Comparison of ENCODE assay signal across 21 cellular contexts in the genomic region with DNA sequence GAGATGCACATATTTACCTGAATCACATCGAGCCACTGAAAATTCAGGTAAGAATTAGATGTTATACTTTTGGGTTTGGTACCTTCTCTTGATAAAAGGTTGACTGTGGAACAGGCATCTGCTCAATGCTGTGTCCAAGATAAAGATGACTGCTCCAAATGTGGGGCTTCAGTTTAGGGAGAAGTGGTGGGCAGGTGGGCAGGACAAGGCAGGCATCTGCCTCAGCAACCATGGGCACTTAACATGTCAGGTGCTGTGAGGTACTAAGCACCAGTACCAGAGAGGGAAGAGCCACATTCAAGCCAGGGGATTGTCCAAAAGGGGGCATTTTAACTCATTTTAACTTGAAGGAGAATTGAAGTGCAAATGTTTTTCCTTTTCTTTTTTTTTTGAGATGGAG. TPM values are rescaled to one million over a fixed set of nuclear protein-coding genes. Genes with fewer than 3 reads are reported as not detected.
DNase-seq lines count a peak whose midpoint lies in the region; ATAC-seq, FAIRE-seq and TF ChIP-seq lines count a peak whose summit lies in the region.
"Had no signal": no experiment of that assay in that cellular context is flagged by ENCODE, and none has a peak within 500 bp of the region (broad histone marks: within the 10 kb centered on the region; RNA-seq: fewer than 3 reads in every experiment).

No MANE protein-coding gene starts in this region.

- POLR2A ChIA-PET in activated CD4-positive, alpha-beta T cell treated with anti-CD3 and anti-CD28 coated beads, Interleukin-2, amount 10 ng/mL, durations not matched to agents 7 days and 5 days (lab: Charles Lee), result no interaction called here
- POLR2A ChIA-PET in activated CD4-positive, alpha-beta T cell treated with anti-CD3 and anti-CD28 coated beads for 36 hours (lab: Charles Lee), result interaction anchor here (0.6 to 0.9 kb wide), 2 partner anchors 13 to 291 kb away, joined by 3 to 17 read pairs; no protein-coding TSS in a partner anchor
- POLR2A ChIA-PET in HepG2 (lab: Yijun Ruan, JAX), result interaction anchor here (1.0 kb wide), 2 partner anchors 13 kb away, joined by 3 to 4 read pairs; no protein-coding TSS in a partner anchor

- H3K4me1 ChIP-seq in HepG2 (ENCODE audit: insufficient read depth, low read length), result peaks cover 12% of the 10 kb centered on the region; the same call in 1 of the 2 replicates
- H3K4me1 ChIP-seq in right lobe of liver, result no peaks in the 10 kb centered on the region
- no peaks in the 10 kb centered on the region for H3K4me1 ChIP-seq in neural progenitor cell

- 89% methylated on average over 1 of the region's 1 CpG for WGBS in HepG2 (ENCODE audit: low lambda C conversion rate)
- WGBS in right lobe of liver (ENCODE audit: insufficient coverage, low coverage, low lambda C conversion rate, missing lambda C conversion rate), result 100% methylated on average over 1 of the region's 1 CpG

- FAIRE-seq in HepG2 (lab: Jason Lieb, UNC), result no peak
- FAIRE-seq: GM12892, GM18507, H54 had no signal

- no peaks in the 10 kb centered on the region for H3K9me3 ChIP-seq in HepG2 (ENCODE audit: low read length)
- no peaks in the 10 kb centered on the region for H3K9me3 ChIP-seq in right lobe of liver
- H3K9me3 ChIP-seq in neural progenitor cell (ENCODE audit: low read depth), result no peaks in the 10 kb centered on the region

- DNase-seq in activated CD4-positive, alpha-beta T cell treated with anti-CD3 and anti-CD28 coated beads, Interleukin-2, amount 10 ng/mL, durations not matched to agents 7 days and 5 days, result no peak
- no peak for DNase-seq in activated CD4-positive, alpha-beta T cell treated with anti-CD3 and anti-CD28 coated beads for 36 hours
- DNase-seq in HepG2 (ENCODE audit: low spot score) (no peak), right lobe of liver (no peak), neural progenitor cell (ENCODE audit: low spot score) (no peak)
- DNase-seq in activated naive CD8-positive, alpha-beta T cell treated with anti-CD3 and anti-CD28 coated beads for 36 hours, result no peak
- DNase-seq in activated effector memory CD4-positive, alpha-beta T cell treated with anti-CD3 and anti-CD28 coated beads, Interleukin-2, amount 50 U/mL, for 16 hours, result no peak
- DNase-seq: COR-L47, GF-D8, MV-4-11, NCI-H1417, NCI-H187, NCI-H345, NCI-H524 treated with DMSO at 0.1 percent for 48 hours, SHP77 had no signal

- no peak overlapping the region for H3K9ac ChIP-seq in HepG2 (ENCODE audit: insufficient read depth, low read depth, low read length)
- H3K9ac ChIP-seq in neural progenitor cell, result no peak overlapping the region
- H3K9ac ChIP-seq: KMS-11 had no signal

- no peaks in the 10 kb centered on the region for H3K27me3 ChIP-seq in HepG2 (ENCODE audit: control insufficient read depth in 1 of 2, insufficient read depth in 2 of 2, low read length in 2 of 2)
- no peaks in the 10 kb centered on the region for H3K27me3 ChIP-seq in right lobe of liver
- no peaks in the 10 kb centered on the region for H3K27me3 ChIP-seq in neural progenitor cell

- H4K20me1 ChIP-seq in HepG2 (ENCODE audit: insufficient read depth, low read length) (peaks cover 3% of the 10 kb centered on the region; the same call in 1 of the 2 replicates), neural progenitor cell (ENCODE audit: low read depth) (no peaks in the 10 kb centered on the region)

- H3K27ac Mint-ChIP-seq in activated CD4-positive, alpha-beta T cell treated with anti-CD3 and anti-CD28 coated beads, Interleukin-2, amount 10 ng/mL, durations not matched to agents 7 days and 5 days, result peak overlapping the region; percentile 78
- H3K27ac Mint-ChIP-seq in activated CD4-positive, alpha-beta T cell treated with anti-CD3 and anti-CD28 coated beads for 36 hours, result no peak overlapping the region
- peak overlapping the region; percentile 75 for H3K27ac Mint-ChIP-seq in activated naive CD8-positive, alpha-beta T cell treated with anti-CD3 and anti-CD28 coated beads for 36 hours
- peak overlapping the region; percentile 74 for H3K27ac Mint-ChIP-seq in neural progenitor cell
- H3K27ac Mint-ChIP-seq: B cell had no signal

- no peak for ATAC-seq in activated CD4-positive, alpha-beta T cell treated with anti-CD3 and anti-CD28 coated beads for 36 hours
- ATAC-seq in HepG2, result no peak
- no peak for ATAC-seq in right lobe of liver
- no peak for ATAC-seq in GM21529 (IDR thresholded peaks at IDR 0.05; ENCODE audit: unreplicated experiment)

- H3K36me3 ChIP-seq in HepG2 (replicated peaks in 1 of 2; ENCODE audit: control insufficient read depth in 1 of 2, insufficient read depth in 2 of 2, low read length in 2 of 2), result peaks cover 18 to 81% of the 10 kb centered on the region in 2 experiments
- H3K36me3 ChIP-seq in right lobe of liver, result peaks cover 0 to 59% (median 20%) of the 10 kb centered on the region in 4 donors
- H3K36me3 ChIP-seq in neural progenitor cell, result peaks cover 28% of the 10 kb centered on the region

- TF ChIP-seq CTCF in HepG2 (CRISPR knock-in tag; IDR thresholded peaks at IDR 0.05) (no peak), right lobe of liver (IDR thresholded peaks at IDR 0.05) (no peak), neural progenitor cell (IDR thresholded peaks at IDR 0.05) (no peak)

- H3K36me3 Mint-ChIP-seq in activated CD4-positive, alpha-beta T cell treated with anti-CD3 and anti-CD28 coated beads, Interleukin-2, amount 10 ng/mL, durations not matched to agents 7 days and 5 days (ENCODE audit: low read depth), result peaks cover 64% of the 10 kb centered on the region
- H3K36me3 Mint-ChIP-seq in activated CD4-positive, alpha-beta T cell treated with anti-CD3 and anti-CD28 coated beads for 36 hours (ENCODE audit: low read depth), result peaks cover 74% of the 10 kb centered on the region
- H3K36me3 Mint-ChIP-seq in activated naive CD8-positive, alpha-beta T cell treated with anti-CD3 and anti-CD28 coated beads for 36 hours, result peaks cover 60% of the 10 kb centered on the region
- H3K36me3 Mint-ChIP-seq in neural progenitor cell, result peaks cover 42% of the 10 kb centered on the region

- H3K9me3 Mint-ChIP-seq in activated CD4-positive, alpha-beta T cell treated with anti-CD3 and anti-CD28 coated beads, Interleukin-2, amount 10 ng/mL, durations not matched to agents 7 days and 5 days, result peaks cover 3% of the 10 kb centered on the region
- H3K9me3 Mint-ChIP-seq in activated CD4-positive, alpha-beta T cell treated with anti-CD3 and anti-CD28 coated beads for 36 hours (ENCODE audit: low read depth), result peaks cover 5% of the 10 kb centered on the region
- H3K9me3 Mint-ChIP-seq in activated naive CD8-positive, alpha-beta T cell treated with anti-CD3 and anti-CD28 coated beads for 36 hours, result peaks cover 3% of the 10 kb centered on the region
- H3K9me3 Mint-ChIP-seq in neural progenitor cell, result peaks cover 3% of the 10 kb centered on the region

- H3K4me3 ChIP-seq in HepG2 (replicated peaks in 1 of 3; ENCODE audit: insufficient read depth in 1 of 3, low read depth in 2 of 3, low read length in 3 of 3) (no peak overlapping the region), right lobe of liver (no peak overlapping the region), neural progenitor cell (no peak overlapping the region)

- H3K27me3 Mint-ChIP-seq in activated CD4-positive, alpha-beta T cell treated with anti-CD3 and anti-CD28 coated beads, Interleukin-2, amount 10 ng/mL, durations not matched to agents 7 days and 5 days, result no peaks in the 10 kb centered on the region
- no peaks in the 10 kb centered on the region for H3K27me3 Mint-ChIP-seq in activated CD4-positive, alpha-beta T cell treated with anti-CD3 and anti-CD28 coated beads for 36 hours
- no peaks in the 10 kb centered on the region for H3K27me3 Mint-ChIP-seq in activated naive CD8-positive, alpha-beta T cell treated with anti-CD3 and anti-CD28 coated beads for 36 hours
- H3K27me3 Mint-ChIP-seq in neural progenitor cell (ENCODE audit: insufficient read depth, low read depth), result peaks cover 3% of the 10 kb centered on the region
- H3K27me3 Mint-ChIP-seq: B cell had no signal

- H3F3A ChIP-seq in neural progenitor cell (ENCODE audit: low read depth), result no peaks in the 10 kb centered on the region

- H3K4me2 ChIP-seq in HepG2 (ENCODE audit: low read depth, low read length) (no peak overlapping the region), neural progenitor cell (no peak overlapping the region)
- H3K4me2 ChIP-seq: KMS-11 had no signal

- in situ Hi-C loops in HepG2 (cut with HindIII; ENCODE audit: extremely low pct_ligation_motif_present, low pct_unique_long_range_greater_than_20kb), result no loop called here

- no peak for TF ChIP-seq RAD21 in HepG2 (CRISPR knock-in tag; IDR thresholded peaks at IDR 0.05)

- TF ChIP-seq POLR2A in HepG2 (IDR thresholded peaks at IDR 0.05; ENCODE audit: insufficient read depth in 1 of 2, low read depth in 2 of 2, low read length in 2 of 2) (0 out of 4 replicates have a peak, but pooled peaks of 1 of the 2 experiments have one; percentile 27), right lobe of liver (IDR thresholded peaks at IDR 0.05) (no peak)

- intact Hi-C loops in activated CD4-positive, alpha-beta T cell treated with anti-CD3 and anti-CD28 coated beads for 36 hours (cut with DNase I, micrococcal nuclease), result no loop called here
- intact Hi-C loops in HepG2 (cut with micrococcal nuclease; ENCODE audit: unreplicated experiment), result no loop called here
- intact Hi-C loops in right lobe of liver (cut with DNase I), result no loop called here

- H3K4me1 Mint-ChIP-seq in activated CD4-positive, alpha-beta T cell treated with anti-CD3 and anti-CD28 coated beads, Interleukin-2, amount 10 ng/mL, durations not matched to agents 7 days and 5 days, result peaks cover 18% of the 10 kb centered on the region
- peaks cover 3% of the 10 kb centered on the region for H3K4me1 Mint-ChIP-seq in activated CD4-positive, alpha-beta T cell treated with anti-CD3 and anti-CD28 coated beads for 36 hours
- H3K4me1 Mint-ChIP-seq in activated naive CD8-positive, alpha-beta T cell treated with anti-CD3 and anti-CD28 coated beads for 36 hours, result no peaks in the 10 kb centered on the region
- no peaks in the 10 kb centered on the region for H3K4me1 Mint-ChIP-seq in neural progenitor cell
- H3K4me1 Mint-ChIP-seq: B cell had no signal

- no peak overlapping the region for H3K27ac ChIP-seq in HepG2 (ENCODE audit: extremely low read length, insufficient read depth, low read length)
- H3K27ac ChIP-seq in right lobe of liver, result no peak overlapping the region
- H3K27ac ChIP-seq in neural progenitor cell, result no peak overlapping the region
- H3K27ac ChIP-seq: KMS-11 had no signal

- TF ChIP-seq EP300 in HepG2 (IDR thresholded peaks at IDR 0.05; ENCODE audit: low read depth in 2 of 2, low read length in 2 of 2) (no peak), HepG2 (CRISPR knock-in tag; IDR thresholded peaks at IDR 0.05; ENCODE audit: borderline replicate concordance) (no peak)

- no peak overlapping the region for H2AFZ ChIP-seq in HepG2 (ENCODE audit: low read length)
- no peak overlapping the region for H2AFZ ChIP-seq in neural progenitor cell (replicated peaks)

- CTCF ChIA-PET in activated CD4-positive, alpha-beta T cell treated with anti-CD3 and anti-CD28 coated beads, Interleukin-2, amount 10 ng/mL, durations not matched to agents 7 days and 5 days (lab: Charles Lee), result interaction anchor here (1.5 to 1.7 kb wide), 3 partner anchors 8 to 41 kb away, joined by 6 to 10 read pairs (median 6); partner anchors contain the start of gene ENOSF1
- CTCF ChIA-PET in activated CD4-positive, alpha-beta T cell treated with anti-CD3 and anti-CD28 coated beads for 36 hours (lab: Charles Lee), result interaction anchor here (0.6 to 0.7 kb wide), 2 partner anchors 65 to 69 kb away, joined by 3 to 4 read pairs; no protein-coding TSS in a partner anchor
- CTCF ChIA-PET in HepG2 (lab: Yijun Ruan, JAX; ENCODE audit: low intra/inter-chr PET ratio, low total read pairs), result no interaction called here

- BruUV-seq in HepG2 (replicated peaks; lab: Mats Ljungman, UMichigan), result no TSS peak

- H3K79me2 ChIP-seq in HepG2 (ENCODE audit: insufficient read depth, low read length) (peaks cover 4% of the 10 kb centered on the region), neural progenitor cell (ENCODE audit: low read depth) (peaks cover 7% of the 10 kb centered on the region)

- no peak overlapping the region for H3K4me3 Mint-ChIP-seq in activated CD4-positive, alpha-beta T cell treated with anti-CD3 and anti-CD28 coated beads, Interleukin-2, amount 10 ng/mL, durations not matched to agents 7 days and 5 days
- H3K4me3 Mint-ChIP-seq in activated CD4-positive, alpha-beta T cell treated with anti-CD3 and anti-CD28 coated beads for 36 hours, result no peak overlapping the region
- H3K4me3 Mint-ChIP-seq in activated naive CD8-positive, alpha-beta T cell treated with anti-CD3 and anti-CD28 coated beads for 36 hours, result no peak overlapping the region
- no peak overlapping the region for H3K4me3 Mint-ChIP-seq in neural progenitor cell
- H3K4me3 Mint-ChIP-seq: B cell had no signal

RNA-seq across cellular contexts. Expression of gene TYMS, which starts 14.0 kb away (rescaled TPM):
- total RNA-seq in activated CD4-positive, alpha-beta T cell treated with anti-CD3 and anti-CD28 coated beads, Interleukin-2, amount 10 ng/mL, durations not matched to agents 7 days and 5 days, result 100 to 1,000 TPM; 421 to 478 TPM
- 100 to 1,000 TPM; 331 to 372 TPM for total RNA-seq in activated CD4-positive, alpha-beta T cell treated with anti-CD3 and anti-CD28 coated beads for 36 hours
- total RNA-seq in HepG2 (2016; rRNA removed; fragmentation: Illumina TruSeq; extraction: Trizol), result 80.1 and 186 TPM in 2 replicates
- 27.2 and 31.4 TPM in 2 replicates for total RNA-seq in HepG2 (2016; cell fraction: cytosol; rRNA removed; fragmentation: Illumina TruSeq; extraction: Trizol; ENCODE audit: low read depth)
- 77.9 and 183 TPM in 2 replicates for total RNA-seq in HepG2 (2016; cell fraction: insoluble cytoplasmic fraction; rRNA removed; fragmentation: Illumina TruSeq; extraction: Trizol)
- 91.3 and 92.9 TPM in 2 replicates for total RNA-seq in HepG2 (2016; cell fraction: membrane; rRNA removed; fragmentation: Illumina TruSeq; extraction: Trizol)
- total RNA-seq in HepG2 (2016; cell fraction: nucleus; rRNA removed; fragmentation: Illumina TruSeq; extraction: Trizol), result 89.4 and 101 TPM in 2 replicates
- polyA plus RNA-seq in HepG2 (2011; rRNA removed), result 84.9 and 106 TPM in 2 replicates
- polyA plus RNA-seq in HepG2 (2011; cell fraction: cytosol; rRNA removed), result 66.6 and 93.1 TPM in 2 replicates
- 30.9 and 37.2 TPM in 2 replicates for polyA plus RNA-seq in HepG2 (2011; cell fraction: nucleus; rRNA removed)
- 69.5 and 111 TPM in 2 replicates for polyA plus RNA-seq in HepG2 (2012)
- polyA plus RNA-seq in HepG2 (2016; cell fraction: cytosol; fragmentation: Illumina TruSeq; extraction: Trizol; ENCODE audit: low read depth), result 61.0 and 61.1 TPM in 2 replicates
- 396 and 406 TPM in 2 replicates for polyA plus RNA-seq in HepG2 (2016; cell fraction: insoluble cytoplasmic fraction; fragmentation: Illumina TruSeq; extraction: Trizol; ENCODE audit: low read depth)
- polyA plus RNA-seq in HepG2 (2016; cell fraction: membrane; fragmentation: Illumina TruSeq; extraction: Trizol; ENCODE audit: low read depth), result 107 and 113 TPM in 2 replicates
- 245 and 246 TPM in 2 replicates for polyA plus RNA-seq in HepG2 (2016; cell fraction: nucleus; fragmentation: Illumina TruSeq; extraction: Trizol; ENCODE audit: insufficient read depth, low read depth)
- polyA minus RNA-seq in HepG2 (2011; rRNA and poly(A)+ RNA removed; ENCODE audit: low replicate concordance), result 242 and 518 TPM in 2 replicates
- polyA minus RNA-seq in HepG2 (2011; cell fraction: cytosol; rRNA and poly(A)+ RNA removed), result 59.7 and 82.7 TPM in 2 replicates
- polyA minus RNA-seq in HepG2 (2011; cell fraction: nucleus; rRNA and poly(A)+ RNA removed), result 20.8 and 28.3 TPM in 2 replicates
- total RNA-seq in right lobe of liver, result 10 to 100 TPM in 1 of 6 experiments, 1 to 10 TPM in 5; 1.1 to 14.9 (median 4.2) TPM
- 100 to 1,000 TPM; 364 to 369 TPM for total RNA-seq in activated naive CD8-positive, alpha-beta T cell treated with anti-CD3 and anti-CD28 coated beads for 36 hours
- total RNA-seq in neural progenitor cell (ENCODE audit: low replicate concordance), result 60.3 and 86.9 TPM in 2 replicates

RNA-seq across cellular contexts. Expression of gene ENOSF1, which starts 41.0 kb away (rescaled TPM):
- 10 to 100 TPM; 67.2 to 70.3 TPM for total RNA-seq in activated CD4-positive, alpha-beta T cell treated with anti-CD3 and anti-CD28 coated beads, Interleukin-2, amount 10 ng/mL, durations not matched to agents 7 days and 5 days
- total RNA-seq in activated CD4-positive, alpha-beta T cell treated with anti-CD3 and anti-CD28 coated beads for 36 hours, result 10 to 100 TPM; 92.6 to 97.4 TPM
- 21.1 and 37.6 TPM in 2 replicates for total RNA-seq in HepG2 (2016; rRNA removed; fragmentation: Illumina TruSeq; extraction: Trizol)
- 8.2 and 9.8 TPM in 2 replicates for total RNA-seq in HepG2 (2016; cell fraction: cytosol; rRNA removed; fragmentation: Illumina TruSeq; extraction: Trizol; ENCODE audit: low read depth)
- 25.4 and 34.5 TPM in 2 replicates for total RNA-seq in HepG2 (2016; cell fraction: insoluble cytoplasmic fraction; rRNA removed; fragmentation: Illumina TruSeq; extraction: Trizol)
- total RNA-seq in HepG2 (2016; cell fraction: membrane; rRNA removed; fragmentation: Illumina TruSeq; extraction: Trizol), result 8.9 and 9.6 TPM in 2 replicates
- total RNA-seq in HepG2 (2016; cell fraction: nucleus; rRNA removed; fragmentation: Illumina TruSeq; extraction: Trizol), result 59.4 and 77.1 TPM in 2 replicates
- 38.2 and 40.1 TPM in 2 replicates for polyA plus RNA-seq in HepG2 (2011; rRNA removed)
- polyA plus RNA-seq in HepG2 (2011; cell fraction: cytosol; rRNA removed), result 10.1 and 10.8 TPM in 2 replicates
- polyA plus RNA-seq in HepG2 (2011; cell fraction: nucleus; rRNA removed), result 182 and 188 TPM in 2 replicates
- polyA plus RNA-seq in HepG2 (2012), result 22.6 and 32.9 TPM in 2 replicates
- 2.2 and 3.1 TPM in 2 replicates for polyA plus RNA-seq in HepG2 (2016; cell fraction: cytosol; fragmentation: Illumina TruSeq; extraction: Trizol; ENCODE audit: low read depth)
- 23.8 and 27.2 TPM in 2 replicates for polyA plus RNA-seq in HepG2 (2016; cell fraction: insoluble cytoplasmic fraction; fragmentation: Illumina TruSeq; extraction: Trizol; ENCODE audit: low read depth)
- 6.1 and 7.0 TPM in 2 replicates for polyA plus RNA-seq in HepG2 (2016; cell fraction: membrane; fragmentation: Illumina TruSeq; extraction: Trizol; ENCODE audit: low read depth)
- 131 and 139 TPM in 2 replicates for polyA plus RNA-seq in HepG2 (2016; cell fraction: nucleus; fragmentation: Illumina TruSeq; extraction: Trizol; ENCODE audit: insufficient read depth, low read depth)
- polyA minus RNA-seq in HepG2 (2011; rRNA and poly(A)+ RNA removed; ENCODE audit: low replicate concordance), result 73.7 and 121 TPM in 2 replicates
- polyA minus RNA-seq in HepG2 (2011; cell fraction: cytosol; rRNA and poly(A)+ RNA removed), result 8.3 and 11.0 TPM in 2 replicates
- polyA minus RNA-seq in HepG2 (2011; cell fraction: nucleus; rRNA and poly(A)+ RNA removed), result 137 and 147 TPM in 2 replicates
- total RNA-seq in right lobe of liver, result 10 to 100 TPM; 36.7 to 71.9 (median 58.5) TPM
- 10 to 100 TPM; 61.7 to 75.2 TPM for total RNA-seq in activated naive CD8-positive, alpha-beta T cell treated with anti-CD3 and anti-CD28 coated beads for 36 hours
- 20.2 and 29.7 TPM in 2 replicates for total RNA-seq in neural progenitor cell (ENCODE audit: low replicate concordance)
